ENCODE assay signal across 17 cellular contexts in the genomic region with DNA sequence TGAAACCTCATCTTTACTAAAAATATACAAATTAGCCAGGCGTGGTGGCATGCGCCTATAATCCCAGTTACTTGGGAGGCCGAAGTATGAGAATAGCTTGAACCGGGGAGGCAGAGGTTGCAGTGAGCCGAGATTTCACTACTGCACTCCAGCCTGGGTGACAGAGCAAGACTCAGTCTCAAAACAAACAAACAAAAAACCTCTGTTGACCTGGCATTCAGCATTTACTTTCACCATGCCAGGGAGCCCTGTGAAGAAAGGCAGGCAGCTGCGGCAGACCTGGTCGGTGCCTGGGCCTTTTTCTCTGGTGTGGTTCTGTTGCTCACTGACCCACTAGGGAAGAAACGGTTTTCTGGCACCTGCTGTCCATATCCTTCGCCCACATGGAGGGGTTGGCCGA. TPM values are rescaled to one million over a fixed set of nuclear protein-coding genes. Genes with fewer than 3 reads are reported as not detected.
DNase-seq lines count a peak whose midpoint lies in the region; ATAC-seq and TF ChIP-seq lines count a peak whose summit lies in the region.
"Had no signal": no experiment of that assay in that cellular context is flagged by ENCODE, and none has a peak within 500 bp of the region (broad histone marks: within the 10 kb centered on the region; RNA-seq: fewer than 3 reads in every experiment).

No MANE protein-coding gene starts in this region.

- H4K20me1 ChIP-seq in GM23338 (replicated peaks; ENCODE audit: insufficient read depth), result no peaks in the 10 kb centered on the region; the same call in none of the 2 replicates

- intact Hi-C loops in CD4-positive, alpha-beta T cell (cut with DNase I, micrococcal nuclease), result loop anchor here in 1 of 2 experiments (5.0 kb wide), 1 partner anchor 95 kb away; no protein-coding TSS in a partner anchor
- intact Hi-C loops in right cardiac atrium (cut with DNase I), result loop anchor here in 3 of 4 donors (5.0 kb wide), 1 partner anchor 50 kb away; the partner anchor contains the start of gene DNM2 (in 3 of the 3)
- intact Hi-C loops in spleen (cut with DNase I; ENCODE audit: low total_unique reads), result loop anchor here (5.0 kb wide), 1 partner anchor 50 kb away; the partner anchor contains the start of gene DNM2

- H3K27ac ChIP-seq in CD4-positive, alpha-beta T cell (ENCODE audit: low read depth, low read length), result no peak overlapping the region
- H3K27ac ChIP-seq in GM23338 (ENCODE audit: low read depth), result peak overlapping the region; percentile 45; the same call in 1 of the 2 replicates
- H3K27ac ChIP-seq in right cardiac atrium (ENCODE audit: low read length), result peak overlapping the region; percentile 90
- peak overlapping the region in 6 of 8 donors; percentile 38 to 92 (median 71) for H3K27ac ChIP-seq in spleen
- H3K27ac ChIP-seq: neural progenitor cell had no signal

- H2AFZ ChIP-seq in GM23338, result no peak overlapping the region
- H2AFZ ChIP-seq: neural progenitor cell had no signal

- H3K36me3 ChIP-seq in GM23338 (ENCODE audit: insufficient read depth) (no peaks in the 10 kb centered on the region; the same call in 1 of the 2 replicates), spleen (peaks cover 0 to 86% (median 5%) of the 10 kb centered on the region in 6 donors)
- H3K36me3 ChIP-seq: neural progenitor cell had no signal

- no peaks in the 10 kb centered on the region for H3K27me3 Mint-ChIP-seq in CD4-positive, alpha-beta T cell
- H3K27me3 Mint-ChIP-seq in GM23338 (ENCODE audit: insufficient read depth, low read depth, poor library complexity), result peaks cover 6% of the 10 kb centered on the region
- H3K27me3 Mint-ChIP-seq: activated CD4-positive, alpha-beta T cell treated with anti-CD3 and anti-CD28 coated beads for 36 hours had no signal

- H3K4me1 Mint-ChIP-seq in CD4-positive, alpha-beta T cell (ENCODE audit: low read depth), result peaks cover 60% of the 10 kb centered on the region
- H3K4me1 Mint-ChIP-seq in GM23338, result peaks cover 21% of the 10 kb centered on the region

- no peaks in the 10 kb centered on the region for H3K9me3 ChIP-seq in CD4-positive, alpha-beta T cell (ENCODE audit: control insufficient read depth, low read length)
- H3K9me3 ChIP-seq in right cardiac atrium (ENCODE audit: control insufficient read depth, low read length) (no peaks in the 10 kb centered on the region), spleen (no peaks in the 10 kb centered on the region)

- no peak overlapping the region for H3K4me3 Mint-ChIP-seq in CD4-positive, alpha-beta T cell
- no peak overlapping the region for H3K4me3 Mint-ChIP-seq in GM23338
- H3K4me3 Mint-ChIP-seq: activated CD4-positive, alpha-beta T cell treated with anti-CD3 and anti-CD28 coated beads for 36 hours; neural progenitor cell had no signal

- H3K9me3 Mint-ChIP-seq in CD4-positive, alpha-beta T cell, result no peaks in the 10 kb centered on the region
- H3K9me3 Mint-ChIP-seq in GM23338, result no peaks in the 10 kb centered on the region

- 75% methylated on average over 10 of the region's 10 CpGs for WGBS in right cardiac atrium
- 88 to 97% (median 91%) methylated on average over 8 to 10 of the region's 10 CpGs for WGBS in spleen, 5 donors

- no peak for ATAC-seq in CD4-positive, alpha-beta T cell (ENCODE audit: poor library complexity)
- ATAC-seq in GM23338, result no peak
- no peak for ATAC-seq in right cardiac atrium
- ATAC-seq: activated CD4-positive, alpha-beta T cell treated with anti-CD3 and anti-CD28 coated beads for 36 hours had no signal

- POLR2A ChIA-PET in CD4-positive, alpha-beta T cell (lab: Charles Lee), result interaction anchor here (1.8 to 5.9 kb wide), 2 partner anchors 8 to 49 kb away, joined by 7 to 25 read pairs; partner anchors contain the start of gene DNM2

- peaks cover 43% of the 10 kb centered on the region for H3K36me3 Mint-ChIP-seq in CD4-positive, alpha-beta T cell (ENCODE audit: low read depth)
- H3K36me3 Mint-ChIP-seq in GM23338 (ENCODE audit: low read depth), result peaks cover 15% of the 10 kb centered on the region

- CTCF ChIA-PET in CD4-positive, alpha-beta T cell (lab: Charles Lee), result interaction anchor here (1.1 to 3.9 kb wide), 2 partner anchors 36 to 50 kb away, joined by 5 to 19 read pairs; partner anchors contain the start of gene DNM2

- H3K9me2 ChIP-seq in GM23338 (ENCODE audit: insufficient read depth), result no peaks in the 10 kb centered on the region

- no peak for TF ChIP-seq POLR2A in spleen (IDR thresholded peaks at IDR 0.05)

- no peak overlapping the region for H3K4me2 ChIP-seq in GM23338
- H3K4me2 ChIP-seq: neural progenitor cell had no signal

- no peak for TF ChIP-seq CTCF in CD4-positive, alpha-beta T cell (IDR thresholded peaks at IDR 0.05)
- TF ChIP-seq CTCF in GM23338 (conservative IDR thresholded peaks at IDR 0.05; ENCODE audit: low read depth in 2 of 2), result no peak
- TF ChIP-seq CTCF in spleen (IDR thresholded peaks at IDR 0.05 in 8 of 11, conservative IDR thresholded peaks at IDR 0.05 in 3 of 11), result no peak

- no peaks in the 10 kb centered on the region for H3K27me3 ChIP-seq in CD4-positive, alpha-beta T cell (ENCODE audit: control insufficient read depth, insufficient read depth, low read length)
- H3K27me3 ChIP-seq in GM23338 (ENCODE audit: insufficient read depth), result no peaks in the 10 kb centered on the region
- H3K27me3 ChIP-seq in right cardiac atrium (ENCODE audit: control insufficient read depth, insufficient read depth), result no peaks in the 10 kb centered on the region
- no peaks in the 10 kb centered on the region for H3K27me3 ChIP-seq in spleen (replicated peaks in 1 of 7)
- H3K27me3 ChIP-seq: neural progenitor cell had no signal

- no peaks in the 10 kb centered on the region; the same call in 1 of the 2 replicates for H3K4me1 ChIP-seq in GM23338 (ENCODE audit: insufficient read depth)
- H3K4me1 ChIP-seq in right cardiac atrium (ENCODE audit: control insufficient read depth, insufficient read depth, low read length), result peaks cover 34% of the 10 kb centered on the region
- H3K4me1 ChIP-seq in spleen, result peaks cover 50 to 96% (median 74%) of the 10 kb centered on the region in 6 donors
- H3K4me1 ChIP-seq: neural progenitor cell had no signal

- DNase-seq in CD4-positive, alpha-beta T cell, result no peak
- DNase-seq in GM23338 (ENCODE audit: low spot score), result no peak
- no peak for DNase-seq in right cardiac atrium
- DNase-seq in spleen, result no peak
- no peak for DNase-seq in DMS114 treated with DMSO at 0.1 percent for 48 hours (lab: John Stamatoyannopoulos, UW; ENCODE audit: unreplicated experiment)
- DNase-seq in stimulated activated naive CD4-positive, alpha-beta T cell (lab: John Stamatoyannopoulos, UW), result no peak
- no peak for DNase-seq in activated gamma-delta T cell (lab: John Stamatoyannopoulos, UW)
- DNase-seq: activated CD4-positive, alpha-beta T cell treated with anti-CD3 and anti-CD28 coated beads for 36 hours; activated naive CD4-positive, alpha-beta T cell treated with anti-CD3 and anti-CD28 coated beads, Interleukin-2, amount 50 U/mL, for 16 hours; KBM-7; midbrain; NCI-H2081; NCI-H524 treated with DMSO at 0.1 percent for 48 hours; stimulated activated CD4-positive, alpha-beta T cell treated with anti-CD3 and anti-CD28 coated beads, Interleukin-15, amount 100 ng/mL, for 24 hours; trophoblast cell had no signal

- H3K79me2 ChIP-seq in GM23338 (replicated peaks; ENCODE audit: insufficient read depth), result no peaks in the 10 kb centered on the region

- H3K27ac Mint-ChIP-seq in CD4-positive, alpha-beta T cell, result peak overlapping the region; percentile 75
- no peak overlapping the region for H3K27ac Mint-ChIP-seq in GM23338
- H3K27ac Mint-ChIP-seq: activated CD4-positive, alpha-beta T cell treated with anti-CD3 and anti-CD28 coated beads for 36 hours had no signal

- 0 out of 2 replicates have a peak, but pooled peaks cover 3% of the 10 kb centered on the region for H3F3A ChIP-seq in GM23338 (replicated peaks; ENCODE audit: low read depth)

- H3K4me3 ChIP-seq in GM23338 (no peak overlapping the region), right cardiac atrium (ENCODE audit: low read length) (no peak overlapping the region), spleen (no peak overlapping the region)
- H3K4me3 ChIP-seq: coronary artery, neural progenitor cell had no signal

TF ChIP-seq in GM23338, 12 proteins besides CTCF, POLR2A, EP300 and RAD21 (continues in another document):
- no peak for TF ChIP-seq EZH2phosphoT487 (IDR thresholded peaks at IDR 0.05; ENCODE audit: unreplicated experiment)

RNA-seq across cellular contexts. Expression of gene DNM2, which starts 49.8 kb away (rescaled TPM):
- total RNA-seq in CD4-positive, alpha-beta T cell, result 100 to 1,000 TPM; 279 to 286 TPM
- 107 and 138 TPM in 2 replicates for total RNA-seq in GM23338 (2014; rRNA removed; shearing (Covaris generic))
- polyA plus RNA-seq in GM23338 (2016; fragmentation: Nextera tagmentation; extraction: Ambion mirVana), result 40.0 and 40.7 TPM in 2 replicates
- total RNA-seq in right cardiac atrium, result 100 to 1,000 TPM; 176 to 202 (median 189) TPM
- polyA plus RNA-seq in right cardiac atrium, result 129 TPM
- 100 to 1,000 TPM; 175 to 298 (median 197) TPM for total RNA-seq in spleen
- polyA plus RNA-seq in spleen, result 100 to 1,000 TPM in 1 of 3 donors, 10 to 100 TPM in 2; 57.1 to 104 (median 89.0) TPM
